ENCODE assay signal across 16 cellular contexts in the genomic region with DNA sequence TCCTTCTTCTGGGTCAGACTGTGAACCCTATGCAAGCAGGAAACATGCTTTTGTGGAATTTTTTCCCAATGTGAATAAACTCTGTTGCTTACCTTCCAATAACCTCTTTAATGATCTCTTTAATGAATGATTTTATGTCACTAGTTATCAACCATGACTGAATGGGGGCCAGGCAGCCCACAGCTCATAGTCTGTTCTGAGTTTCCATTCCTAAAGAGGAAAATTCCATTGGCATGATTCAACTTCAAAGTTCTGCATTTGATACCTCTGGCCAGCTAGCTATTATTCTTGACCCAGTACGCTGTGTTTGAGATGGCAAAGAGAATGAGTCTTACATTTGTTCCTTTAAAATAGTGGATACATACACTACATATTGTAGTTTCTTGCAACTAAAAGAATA.
DNase-seq lines count a peak whose midpoint lies in the region; ATAC-seq, FAIRE-seq and TF ChIP-seq lines count a peak whose summit lies in the region.
"Had no signal": no experiment of that assay in that cellular context is flagged by ENCODE, and none has a peak within 500 bp of the region (broad histone marks: within the 10 kb centered on the region; RNA-seq: fewer than 3 reads in every experiment).

No MANE protein-coding gene starts in this region.

- no peaks in the 10 kb centered on the region for H3K4me1 ChIP-seq in astrocyte (ENCODE audit: insufficient read depth, low read length)
- no peaks in the 10 kb centered on the region for H3K4me1 ChIP-seq in H1 (replicated peaks in 1 of 4; ENCODE audit: control insufficient read depth in 3 of 4, insufficient read depth in 4 of 4, low read length in 3 of 4)
- H3K4me1 ChIP-seq in HepG2 (ENCODE audit: insufficient read depth, low read length): no peaks in the 10 kb centered on the region

- no peak overlapping the region for H3K56ac ChIP-seq in H1 (replicated peaks; ENCODE audit: insufficient read length, low read depth, low read length)

- no peaks in the 10 kb centered on the region for H3K9me3 Mint-ChIP-seq in astrocyte (ENCODE audit: unreplicated experiment)
- no peaks in the 10 kb centered on the region for H3K9me3 Mint-ChIP-seq in progenitor cell of endocrine pancreas (ENCODE audit: low read depth)
- H3K9me3 Mint-ChIP-seq: CD4-positive, alpha-beta T cell; H9 had no signal

- H2BK15ac ChIP-seq in H1 (ENCODE audit: low read length): no peak overlapping the region

- TF ChIP-seq EP300 in H1 (IDR thresholded peaks at IDR 0.05; ENCODE audit: borderline replicate concordance in 1 of 2, low read depth in 2 of 2, low read length in 2 of 2) (no peak), HepG2 (IDR thresholded peaks at IDR 0.05; ENCODE audit: low read depth in 2 of 2, low read length in 2 of 2) (no peak), HepG2 (CRISPR knock-in tag; IDR thresholded peaks at IDR 0.05; ENCODE audit: borderline replicate concordance) (no peak)

- TF ChIP-seq RAD21 in H1 (IDR thresholded peaks at IDR 0.05 in 1 of 2, conservative IDR thresholded peaks at IDR 0.05 in 1 of 2; ENCODE audit: low read depth in 2 of 2, low read length in 2 of 2) (no peak), HepG2 (CRISPR knock-in tag; IDR thresholded peaks at IDR 0.05) (no peak)

- H3K9ac ChIP-seq in astrocyte (ENCODE audit: low read length) (no peak overlapping the region), H1 (replicated peaks in 1 of 4; ENCODE audit: extremely low read depth in 1 of 4, low read depth in 3 of 4, low read length in 3 of 4) (no peak overlapping the region), HepG2 (ENCODE audit: insufficient read depth, low read depth, low read length) (no peak overlapping the region)

- H3K4ac ChIP-seq in H1 (replicated peaks; ENCODE audit: insufficient read length, low read depth, low read length): no peak overlapping the region

- H4K20me1 ChIP-seq in astrocyte (ENCODE audit: insufficient read depth, low read length) (no peaks in the 10 kb centered on the region), H1 (replicated peaks in 1 of 2; ENCODE audit: control insufficient read depth in 1 of 2, insufficient read depth in 2 of 2, low read length in 2 of 2) (no peaks in the 10 kb centered on the region), HepG2 (ENCODE audit: insufficient read depth, low read length) (no peaks in the 10 kb centered on the region)

- no peaks in the 10 kb centered on the region for H3K27me3 ChIP-seq in astrocyte (ENCODE audit: insufficient read depth, low read length)
- peaks cover 0 to 1% (median 0%) of the 10 kb centered on the region in 4 experiments; a peak in 1 of 7 replicates for H3K27me3 ChIP-seq in H1 (replicated peaks in 1 of 4; ENCODE audit: control insufficient read depth in 3 of 4, extremely low read depth in 1 of 4, insufficient read depth in 3 of 4, low read length in 3 of 4)
- H3K27me3 ChIP-seq in HepG2 (ENCODE audit: control insufficient read depth in 1 of 2, insufficient read depth in 2 of 2, low read length in 2 of 2): no peaks in the 10 kb centered on the region

- no peak overlapping the region for H2AFZ ChIP-seq in astrocyte (ENCODE audit: low read depth, low read length)
- 0 out of 2 replicates have a peak overlapping the region, but pooled peaks have one; percentile 62 for H2AFZ ChIP-seq in H1 (ENCODE audit: low read length)
- no peak overlapping the region for H2AFZ ChIP-seq in HepG2 (ENCODE audit: low read length)

- no peak overlapping the region for H2BK120ac ChIP-seq in H1 (replicated peaks; ENCODE audit: low read depth, low read length)

- no peak for FAIRE-seq in astrocyte (lab: Jason Lieb, UNC)
- FAIRE-seq in H1 (lab: Jason Lieb, UNC): no peak
- FAIRE-seq in HepG2 (lab: Jason Lieb, UNC): no peak
- FAIRE-seq: A204.1 had no signal

- TF ChIP-seq POLR2A in H1 (IDR thresholded peaks at IDR 0.05; ENCODE audit: control extremely low read depth in 1 of 2, low read depth in 2 of 2, low read length in 2 of 2) (no peak), HepG2 (IDR thresholded peaks at IDR 0.05; ENCODE audit: insufficient read depth in 1 of 2, low read depth in 2 of 2, low read length in 2 of 2) (no peak)

- H3K27me3 Mint-ChIP-seq in astrocyte (ENCODE audit: low read depth, unreplicated experiment): no peaks in the 10 kb centered on the region
- no peaks in the 10 kb centered on the region for H3K27me3 Mint-ChIP-seq in progenitor cell of endocrine pancreas

- POLR2A ChIA-PET in H1 (lab: Charles Lee; ENCODE audit: partially characterized antibody) (no interaction called here), HepG2 (lab: Yijun Ruan, JAX) (no interaction called here)

- no peak overlapping the region for H3K4me3 ChIP-seq in astrocyte (ENCODE audit: insufficient read depth, low read depth, low read length)
- H3K4me3 ChIP-seq in H1 (ENCODE audit: extremely low read depth in 1 of 4, insufficient read depth in 2 of 4, low read depth in 3 of 4, low read length in 4 of 4): no peak overlapping the region
- no peak overlapping the region for H3K4me3 ChIP-seq in HepG2 (replicated peaks in 1 of 3; ENCODE audit: insufficient read depth in 1 of 3, low read depth in 2 of 3, low read length in 3 of 3)

- WGBS in H1 (ENCODE audit: extremely low coverage in 1 of 2, insufficient coverage in 1 of 2, insufficient read length in 1 of 2, insufficient replicate concordance in 2 of 2, low coverage in 1 of 2, low lambda C conversion rate in 2 of 2, missing lambda C conversion rate in 1 of 2), 2 experiments: 48% methylated on average over 1 of the region's 1 CpG; no CpG with 5 or more reads in 1 of the 2 experiments
- WGBS in HepG2 (ENCODE audit: low lambda C conversion rate): 0% methylated on average over 1 of the region's 1 CpG

- no peak overlapping the region for H3K14ac ChIP-seq in H1 (ENCODE audit: insufficient read length)

- no peaks in the 10 kb centered on the region; the same call in 1 of the 2 replicates for H3K23me2 ChIP-seq in H1 (ENCODE audit: low read depth, low read length)

- TF ChIP-seq CTCF in astrocyte (IDR thresholded peaks at IDR 0.05; ENCODE audit: insufficient read depth, low read depth, low read length) (no peak), H1 (IDR thresholded peaks at IDR 0.05; ENCODE audit: control extremely low read depth in 1 of 3, insufficient read depth in 1 of 3, low read depth in 1 of 3, low read length in 3 of 3) (no peak), progenitor cell of endocrine pancreas (IDR thresholded peaks at IDR 0.05; ENCODE audit: unreplicated experiment) (no peak), HepG2 (CRISPR knock-in tag; IDR thresholded peaks at IDR 0.05) (no peak)

- H2BK20ac ChIP-seq in H1 (ENCODE audit: low read length): no peak overlapping the region

- in situ Hi-C loops in HepG2 (cut with HindIII; ENCODE audit: extremely low pct_ligation_motif_present, low pct_unique_long_range_greater_than_20kb): no loop called here

- CTCF ChIA-PET in H1 (lab: Charles Lee; ENCODE audit: partially characterized antibody) (interaction anchor here (0.6 kb wide), 1 partner anchor 213 kb away, joined by 4 read pairs; no protein-coding TSS in a partner anchor), HepG2 (lab: Yijun Ruan, JAX; ENCODE audit: low intra/inter-chr PET ratio, low total read pairs) (no interaction called here)

- H3K27ac ChIP-seq in astrocyte (ENCODE audit: low read depth, low read length) (no peak overlapping the region), H1 (ENCODE audit: low read depth, low read length) (no peak overlapping the region), HepG2 (ENCODE audit: extremely low read length, insufficient read depth, low read length) (no peak overlapping the region)
- H3K27ac ChIP-seq: C4-2B had no signal

- H2BK5ac ChIP-seq in H1 (ENCODE audit: low read depth, low read length): no peak overlapping the region

- no peak overlapping the region for H4K91ac ChIP-seq in H1 (replicated peaks; ENCODE audit: insufficient read length, low read length)

- H4K5ac ChIP-seq in H1 (ENCODE audit: insufficient read length, low read depth, low read length): no peak overlapping the region

- no peak overlapping the region for H2BK12ac ChIP-seq in H1 (ENCODE audit: low read depth, low read length)

- H3K4me2 ChIP-seq in astrocyte (ENCODE audit: low read length) (no peak overlapping the region), H1 (ENCODE audit: insufficient read depth in 1 of 2, low read depth in 2 of 2, low read length in 2 of 2) (no peak overlapping the region), HepG2 (ENCODE audit: low read depth, low read length) (no peak overlapping the region)

- no TSS peak for BruUV-seq in HepG2 (replicated peaks; lab: Mats Ljungman, UMichigan)

- no peak overlapping the region for H3K27ac Mint-ChIP-seq in astrocyte (ENCODE audit: unreplicated experiment)
- peak overlapping the region; percentile 15 for H3K27ac Mint-ChIP-seq in progenitor cell of endocrine pancreas
- H3K27ac Mint-ChIP-seq: CD4-positive, alpha-beta T cell; H9 had no signal

- H3K79me2 ChIP-seq in astrocyte (ENCODE audit: insufficient read depth, low read length): no peaks in the 10 kb centered on the region
- no peaks in the 10 kb centered on the region for H3K79me2 ChIP-seq in H1 (ENCODE audit: control insufficient read depth in 1 of 2, insufficient read depth in 2 of 2, low read length in 2 of 2)
- no peaks in the 10 kb centered on the region for H3K79me2 ChIP-seq in HepG2 (ENCODE audit: insufficient read depth, low read length)

- no peak for ATAC-seq in HepG2

- no peak overlapping the region for H2AK5ac ChIP-seq in H1 (ENCODE audit: low read depth, low read length)

- DNase-seq in astrocyte (ENCODE audit: low read depth) (peak; percentile 6), H1 (ENCODE audit: low read depth in 1 of 2, low spot score in 2 of 2) (no peak), progenitor cell of endocrine pancreas (ENCODE audit: low spot score, unreplicated experiment) (no peak), HepG2 (ENCODE audit: low spot score) (no peak), NCI-H1417 treated with DMSO at 0.1 percent for 48 hours (lab: John Stamatoyannopoulos, UW) (no peak), NCI-H2107 (lab: John Stamatoyannopoulos, UW) (no peak), head of caudate nucleus (no peak)
- DNase-seq: ACHN; AML-193; CD4-positive, alpha-beta T cell; DMS79 treated with DMSO at 0.1 percent for 48 hours; GF-D8; GOT3; H9 had no signal

- no peak overlapping the region for H3K23ac ChIP-seq in H1 (ENCODE audit: insufficient read length)

- H3K4me3 Mint-ChIP-seq in astrocyte (ENCODE audit: unreplicated experiment) (no peak overlapping the region), progenitor cell of endocrine pancreas (ENCODE audit: low read depth) (no peak overlapping the region)
- H3K4me3 Mint-ChIP-seq: CD4-positive, alpha-beta T cell; H9 had no signal

- intact Hi-C loops in HepG2 (cut with micrococcal nuclease; ENCODE audit: unreplicated experiment) (no loop called here), head of caudate nucleus (cut with DNase I) (no loop called here)

- no peak overlapping the region for H3K18ac ChIP-seq in H1 (ENCODE audit: extremely low read depth, low read length)

- no peaks in the 10 kb centered on the region for H3K79me1 ChIP-seq in H1 (ENCODE audit: low read depth, low read length)

- H3K36me3 ChIP-seq in astrocyte (ENCODE audit: insufficient read depth, low read length) (no peaks in the 10 kb centered on the region), H1 (ENCODE audit: control insufficient read depth in 2 of 4, insufficient read depth in 4 of 4, low read length in 3 of 4) (no peaks in the 10 kb centered on the region), HepG2 (replicated peaks in 1 of 2; ENCODE audit: control insufficient read depth in 1 of 2, insufficient read depth in 2 of 2, low read length in 2 of 2) (no peaks in the 10 kb centered on the region)

- no peak overlapping the region for H4K8ac ChIP-seq in H1 (ENCODE audit: extremely low read depth, insufficient read depth, low read length)

- H3K9me3 ChIP-seq in astrocyte (ENCODE audit: insufficient read depth, low read depth, low read length) (peaks cover under 1% of the 10 kb centered on the region), H1 (ENCODE audit: insufficient read depth in 2 of 2, low read depth in 1 of 2, low read length in 1 of 2) (no peaks in the 10 kb centered on the region), HepG2 (ENCODE audit: low read length) (peaks cover 91% of the 10 kb centered on the region)

- H3K36me3 Mint-ChIP-seq in astrocyte (ENCODE audit: low read depth, unreplicated experiment) (no peaks in the 10 kb centered on the region), progenitor cell of endocrine pancreas (ENCODE audit: insufficient read depth) (no peaks in the 10 kb centered on the region)

- H3K4me1 Mint-ChIP-seq in astrocyte (ENCODE audit: low read depth, unreplicated experiment) (peaks cover 7% of the 10 kb centered on the region), progenitor cell of endocrine pancreas (ENCODE audit: low read depth) (no peaks in the 10 kb centered on the region)
- H3K4me1 Mint-ChIP-seq: H9 had no signal
